9 cellular contexts compared by ENCODE assay signal in the genomic region with DNA sequence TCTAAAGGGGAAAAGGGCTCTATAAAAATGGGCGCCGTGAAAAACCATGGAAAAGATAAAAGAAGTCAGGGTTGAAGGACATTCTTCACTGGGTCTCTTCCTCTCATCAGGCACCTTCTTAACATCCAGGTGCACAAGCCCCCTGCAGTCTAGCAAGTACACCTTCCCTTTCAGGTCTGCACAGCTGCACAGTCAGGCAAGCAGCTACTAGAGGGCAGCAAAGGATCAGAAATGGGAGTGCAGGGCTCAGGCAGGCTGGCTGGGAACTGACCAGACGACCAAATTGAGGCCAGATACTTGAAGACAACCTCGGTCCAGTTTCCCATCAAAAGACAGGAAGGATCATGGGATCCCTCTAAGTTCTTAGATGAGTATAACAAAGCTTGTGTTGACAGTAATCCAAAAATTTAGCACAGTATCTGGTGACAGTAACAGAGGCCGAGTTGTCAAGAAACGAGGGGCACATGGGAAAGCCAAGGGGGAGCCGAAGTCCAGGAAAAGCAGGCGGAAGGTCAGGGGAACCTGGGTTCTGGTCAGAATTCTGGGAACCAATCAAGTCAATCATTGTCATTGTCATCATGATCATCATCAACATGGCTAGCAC. TPM values are rescaled to one million over a fixed set of nuclear protein-coding genes. Genes with fewer than 3 reads are reported as not detected.
A peak's percentile ranks its signal among the peaks of the same experiment; 100 is the strongest.
DNase-seq lines count a peak whose midpoint lies in the region; ATAC-seq and TF ChIP-seq lines count a peak whose summit lies in the region.
"Had no signal": no experiment of that assay in that cellular context is flagged by ENCODE, and none has a peak within 500 bp of the region (broad histone marks: within the 10 kb centered on the region; RNA-seq: fewer than 3 reads in every experiment).

No MANE protein-coding gene starts in this region.

- in situ Hi-C loops in brain microvascular endothelial cell (cut with HindIII; ENCODE audit: low pct_ligation_motif_present, low sequenced_read_pairs) = no loop called here

- H3F3A ChIP-seq in PC-9 (ENCODE audit: insufficient read depth, low read depth) = no peaks in the 10 kb centered on the region

- POLR2A ChIA-PET in PC-9 (lab: Charles Lee; ENCODE audit: unreplicated experiment) = no interaction called here

- intact Hi-C loops in PC-9 (cut with micrococcal nuclease; ENCODE audit: unreplicated experiment) = loop anchor here (2.0 kb wide), 1 partner anchor 534 kb away; no protein-coding TSS in a partner anchor

- H3K4me1 ChIP-seq in PC-9 (replicated peaks; ENCODE audit: insufficient read depth) = no peaks in the 10 kb centered on the region
- no peaks in the 10 kb centered on the region for H3K4me1 ChIP-seq in effector memory CD4-positive, alpha-beta T cell (ENCODE audit: control insufficient read depth, insufficient read depth, low read length, poor library complexity, severe bottlenecking)

- DNase-seq in DMS153 treated with DMSO at 0.1 percent for 48 hours (lab: John Stamatoyannopoulos, UW; ENCODE audit: unreplicated experiment) (peak; percentile 46), PC-9 (peak; percentile 56 to 57), brain microvascular endothelial cell (peak; percentile 18), kidney tubule cell (ENCODE audit: low spot score) (peak; percentile 63), superior temporal gyrus (ENCODE audit: extremely low spot score) (peak; percentile 41)
- no peak for DNase-seq in effector memory CD4-positive, alpha-beta T cell

- no peaks in the 10 kb centered on the region for H3K9me2 ChIP-seq in PC-9 (ENCODE audit: insufficient read depth)

- CTCF ChIA-PET in PC-9 (lab: Charles Lee) = interaction anchor here (0.7 kb wide), 1 partner anchor 860 kb away, joined by 5 read pairs; no protein-coding TSS in a partner anchor

- no peak overlapping the region for H3K4me2 ChIP-seq in PC-9

- TF ChIP-seq EP300 in Ishikawa (IDR thresholded peaks at IDR 0.05; ENCODE audit: borderline replicate concordance) = no peak

- no TSS peak for BruUV-seq in PC-9 (replicated peaks; lab: Mats Ljungman, UMichigan)

- TF ChIP-seq CTCF in PC-9 (conservative IDR thresholded peaks at IDR 0.05) (peak; percentile 77), brain microvascular endothelial cell (IDR thresholded peaks at IDR 0.05; ENCODE audit: low read depth, low read length, missing control alignments) (peak; percentile 76)

- H3K36me3 ChIP-seq in PC-9 (ENCODE audit: low read depth) = no peaks in the 10 kb centered on the region
- no peaks in the 10 kb centered on the region for H3K36me3 ChIP-seq in brain microvascular endothelial cell (replicated peaks)
- H3K36me3 ChIP-seq in effector memory CD4-positive, alpha-beta T cell (ENCODE audit: control insufficient read depth, insufficient read depth, low read length) = no peaks in the 10 kb centered on the region

- H3K27me3 ChIP-seq in PC-9 (ENCODE audit: insufficient read depth, low read depth) (no peaks in the 10 kb centered on the region), brain microvascular endothelial cell (replicated peaks) (peaks cover 2% of the 10 kb centered on the region)
- H3K27me3 ChIP-seq in effector memory CD4-positive, alpha-beta T cell (replicated peaks; ENCODE audit: control insufficient read depth, insufficient read depth, low read length, poor library complexity, severe bottlenecking) = no peaks in the 10 kb centered on the region

- H3K79me2 ChIP-seq in PC-9 (ENCODE audit: low read depth) = no peaks in the 10 kb centered on the region

- peak; percentile 72 for ATAC-seq in GM21360 (IDR thresholded peaks at IDR 0.05; ENCODE audit: unreplicated experiment)

- H3K27ac ChIP-seq in PC-9 (no peak overlapping the region), brain microvascular endothelial cell (no peak overlapping the region)
- H3K27ac ChIP-seq in effector memory CD4-positive, alpha-beta T cell (ENCODE audit: insufficient read depth, low read length, poor library complexity, severe bottlenecking) = no peak overlapping the region

- TF ChIP-seq RAD21 in Ishikawa (IDR thresholded peaks at IDR 0.05; ENCODE audit: low read depth) = peak; percentile 88

- H2AFZ ChIP-seq in PC-9 = no peak overlapping the region

- no peaks in the 10 kb centered on the region for H3K9me3 ChIP-seq in PC-9 (ENCODE audit: insufficient read depth, low read depth)
- no peaks in the 10 kb centered on the region for H3K9me3 ChIP-seq in effector memory CD4-positive, alpha-beta T cell (ENCODE audit: control insufficient read depth, low read length)

- no peaks in the 10 kb centered on the region; the same call in 1 of the 2 replicates for H4K20me1 ChIP-seq in PC-9 (ENCODE audit: insufficient read depth)

- no peak overlapping the region for H3K4me3 ChIP-seq in PC-9
- H3K4me3 ChIP-seq in brain microvascular endothelial cell (ENCODE audit: low read depth, low read length) = no peak overlapping the region
- H3K4me3 ChIP-seq in effector memory CD4-positive, alpha-beta T cell (ENCODE audit: insufficient read depth, low read depth, low read length, poor library complexity, severe bottlenecking) = no peak overlapping the region

TF ChIP-seq in Ishikawa, 13 proteins besides CTCF, POLR2A, EP300 and RAD21:
- TF ChIP-seq ZBTB7A (IDR thresholded peaks at IDR 0.05; ENCODE audit: low read depth) = no peak
- no peak for TF ChIP-seq YY1 (IDR thresholded peaks at IDR 0.05; ENCODE audit: low read depth)
- no peak for TF ChIP-seq TAF1 (IDR thresholded peaks at IDR 0.05; ENCODE audit: low read depth)
- TF ChIP-seq TEAD4 (IDR thresholded peaks at IDR 0.05) = no peak
- TF ChIP-seq EGR1 (IDR thresholded peaks at IDR 0.05) = no peak
- no peak for TF ChIP-seq CEBPB (IDR thresholded peaks at IDR 0.05)
- TF ChIP-seq CREB1 (IDR thresholded peaks at IDR 0.05; ENCODE audit: low read depth) = no peak
- TF ChIP-seq NFIC (IDR thresholded peaks at IDR 0.05) = no peak
- TF ChIP-seq TCF12 (IDR thresholded peaks at IDR 0.05; ENCODE audit: low read depth) = no peak
- TF ChIP-seq, protein P1, sequence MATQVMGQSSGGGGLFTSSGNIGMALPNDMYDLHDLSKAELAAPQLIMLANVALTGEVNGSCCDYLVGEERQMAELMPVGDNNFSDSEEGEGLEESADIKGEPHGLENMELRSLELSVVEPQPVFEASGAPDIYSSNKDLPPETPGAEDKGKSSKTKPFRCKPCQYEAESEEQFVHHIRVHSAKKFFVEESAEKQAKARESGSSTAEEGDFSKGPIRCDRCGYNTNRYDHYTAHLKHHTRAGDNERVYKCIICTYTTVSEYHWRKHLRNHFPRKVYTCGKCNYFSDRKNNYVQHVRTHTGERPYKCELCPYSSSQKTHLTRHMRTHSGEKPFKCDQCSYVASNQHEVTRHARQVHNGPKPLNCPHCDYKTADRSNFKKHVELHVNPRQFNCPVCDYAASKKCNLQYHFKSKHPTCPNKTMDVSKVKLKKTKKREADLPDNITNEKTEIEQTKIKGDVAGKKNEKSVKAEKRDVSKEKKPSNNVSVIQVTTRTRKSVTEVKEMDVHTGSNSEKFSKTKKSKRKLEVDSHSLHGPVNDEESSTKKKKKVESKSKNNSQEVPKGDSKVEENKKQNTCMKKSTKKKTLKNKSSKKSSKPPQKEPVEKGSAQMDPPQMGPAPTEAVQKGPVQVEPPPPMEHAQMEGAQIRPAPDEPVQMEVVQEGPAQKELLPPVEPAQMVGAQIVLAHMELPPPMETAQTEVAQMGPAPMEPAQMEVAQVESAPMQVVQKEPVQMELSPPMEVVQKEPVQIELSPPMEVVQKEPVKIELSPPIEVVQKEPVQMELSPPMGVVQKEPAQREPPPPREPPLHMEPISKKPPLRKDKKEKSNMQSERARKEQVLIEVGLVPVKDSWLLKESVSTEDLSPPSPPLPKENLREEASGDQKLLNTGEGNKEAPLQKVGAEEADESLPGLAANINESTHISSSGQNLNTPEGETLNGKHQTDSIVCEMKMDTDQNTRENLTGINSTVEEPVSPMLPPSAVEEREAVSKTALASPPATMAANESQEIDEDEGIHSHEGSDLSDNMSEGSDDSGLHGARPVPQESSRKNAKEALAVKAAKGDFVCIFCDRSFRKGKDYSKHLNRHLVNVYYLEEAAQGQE (IDR thresholded peaks at IDR 0.05; ENCODE audit: low read depth) = no peak
- TF ChIP-seq FOXM1 (IDR thresholded peaks at IDR 0.05; ENCODE audit: borderline replicate concordance, low read depth) = no peak

RNA-seq across cellular contexts. Expression of a gene that starts 10.1 kb away (rescaled TPM):
- total RNA-seq in PC-9 (2021) = 16.0 and 27.1 TPM in 2 replicates
- total RNA-seq: T-helper 1 cell treated with Interleukin-12 subunit alpha and Interleukin-12 subunit beta and Interleukin-4 antibody, amounts not matched to agents 30 ng/mL and 1 ng/mL, for 36 hours had no signal

Comparison
In these comparisons a context has a peak if more than half of its experiments do, and no peak if none do; other contexts are left out.
1. DNase-seq: peak in DMS153 treated with DMSO at 0.1 percent for 48 hours (single experiment), PC-9 (2 of 2), brain microvascular endothelial cell (single experiment), kidney tubule cell (single experiment) and superior temporal gyrus (single experiment); none in effector memory CD4-positive, alpha-beta T cell (0 of 3).